ENCODE assay signal across 13 cellular contexts in genomic region chr14:24272442-24272841, GRCh38. TPM values are rescaled to one million over a fixed set of nuclear protein-coding genes. Genes with fewer than 3 reads are reported as not detected.
DNase-seq lines count a peak whose midpoint lies in the region; ATAC-seq, FAIRE-seq and TF ChIP-seq lines count a peak whose summit lies in the region.
"Had no signal": no experiment of that assay in that cellular context is flagged by ENCODE, and none has a peak within 500 bp of the region (broad histone marks: within the 10 kb centered on the region; RNA-seq: fewer than 3 reads in every experiment).

No MANE protein-coding gene starts in this region.

- FAIRE-seq in K562 (lab: Jason Lieb, UNC): peak; percentile 15
- FAIRE-seq: colon, urothelium cell line had no signal

- ATAC-seq in CD4-positive, alpha-beta T cell (ENCODE audit: poor library complexity): no peak
- ATAC-seq in K562 (no peak), natural killer cell (no peak), HG02870 (IDR thresholded peaks at IDR 0.05; ENCODE audit: unreplicated experiment) (no peak)

- intact Hi-C loops in CD4-positive, alpha-beta T cell (cut with DNase I, micrococcal nuclease): loop anchor here (1.0 to 5.0 kb wide), 3 partner anchors 25 to 40 kb away; partner anchors contain the start of genes GMPR2 (in 1 of the 2), LTB4R (in 1 of the 2), LTB4R2 (in 1 of the 2) and NEDD8 (in 1 of the 2)
- intact Hi-C loops in K562 (cut with micrococcal nuclease): no loop called here
- intact Hi-C loops in natural killer cell (cut with micrococcal nuclease): loop anchor here (5.0 kb wide), 2 partner anchors 40 to 400 kb away; partner anchors contain the start of genes GMPR2 and NEDD8

- no peak for TF ChIP-seq EP300 in K562 (IDR thresholded peaks at IDR 0.05; ENCODE audit: low read length)

- peaks cover 2% of the 10 kb centered on the region for H3K9me1 ChIP-seq in K562 (ENCODE audit: control insufficient read depth, insufficient read depth, low read length)

- WGBS in K562 (ENCODE audit: insufficient coverage, low coverage, missing lambda C conversion rate): 32% methylated on average over 3 of the region's 3 CpGs

- no peaks in the 10 kb centered on the region for H3K9me3 ChIP-seq in CD4-positive, alpha-beta T cell (ENCODE audit: control insufficient read depth, low read length)
- H3K9me3 ChIP-seq in Karpas-422 (ENCODE audit: low read length): no peaks in the 10 kb centered on the region
- H3K9me3 ChIP-seq in K562 (replicated peaks; ENCODE audit: control insufficient read depth, insufficient read depth, low read depth, low read length): no peaks in the 10 kb centered on the region
- H3K9me3 ChIP-seq: sigmoid colon had no signal

- H3K9ac ChIP-seq in Karpas-422 (ENCODE audit: low read length) (peak overlapping the region; percentile 86), K562 (ENCODE audit: insufficient read depth in 1 of 2, low read depth in 2 of 2, low read length in 2 of 2) (peak overlapping the region in 1 of 2 experiments; percentile 99; a peak in 1 of 4 replicates)

- in situ Hi-C loops in K562 (cut with MboI): no loop called here

- H4K20me1 ChIP-seq in Karpas-422 (ENCODE audit: insufficient read depth, low read depth, low read length) (no peaks in the 10 kb centered on the region), K562 (replicated peaks; ENCODE audit: control insufficient read depth, insufficient read depth, low read length) (no peaks in the 10 kb centered on the region; the same call in 1 of the 2 replicates)

- no TSS peak for BruUV-seq in K562 (replicated peaks; lab: Mats Ljungman, UMichigan)

- H3K4me1 Mint-ChIP-seq in CD4-positive, alpha-beta T cell (ENCODE audit: low read depth): peaks cover 48% of the 10 kb centered on the region
- H3K4me1 Mint-ChIP-seq in natural killer cell: peaks cover 25% of the 10 kb centered on the region in 2 donors

- H3K27ac ChIP-seq in CD4-positive, alpha-beta T cell (ENCODE audit: low read depth, low read length): peak overlapping the region; percentile 95
- H3K27ac ChIP-seq in Karpas-422 (ENCODE audit: low read length) (peak overlapping the region; percentile 7), K562 (ENCODE audit: extremely low read depth, low read depth, low read length) (no peak overlapping the region)

- H3K4me1 ChIP-seq in Karpas-422 (ENCODE audit: low read length) (peaks cover 42% of the 10 kb centered on the region), K562 (replicated peaks in 1 of 2; ENCODE audit: control insufficient read depth in 2 of 2, insufficient read depth in 2 of 2, low read length in 2 of 2) (peaks cover 26 to 27% of the 10 kb centered on the region in 2 experiments; a peak in 4 of 5 replicates)

- H3K4me3 ChIP-seq in Karpas-422 (ENCODE audit: low read length) (peak overlapping the region; percentile 80), K562 (no peak overlapping the region)

- H2AFZ ChIP-seq in Karpas-422 (ENCODE audit: low read length) (peak overlapping the region; percentile 22; the same call in 1 of the 2 replicates), K562 (ENCODE audit: low read depth, low read length) (peak overlapping the region; percentile 19; the same call in 1 of the 2 replicates)

- H3K27me3 Mint-ChIP-seq in CD4-positive, alpha-beta T cell: no peaks in the 10 kb centered on the region
- H3K27me3 Mint-ChIP-seq in natural killer cell (ENCODE audit: low read depth in 2 of 2): no peaks in the 10 kb centered on the region

- H3K79me2 ChIP-seq in Karpas-422 (ENCODE audit: low read length): peaks cover 26% of the 10 kb centered on the region
- H3K79me2 ChIP-seq in K562 (ENCODE audit: control insufficient read depth, insufficient read depth, low read length): peaks cover 9% of the 10 kb centered on the region; the same call in 1 of the 3 replicates

- no peak for TF ChIP-seq CTCF in CD4-positive, alpha-beta T cell (IDR thresholded peaks at IDR 0.05)
- TF ChIP-seq CTCF in K562 (IDR thresholded peaks at IDR 0.05 in 2 of 3, conservative IDR thresholded peaks at IDR 0.05 in 1 of 3; ENCODE audit: insufficient read depth in 2 of 3, low read depth in 1 of 3, low read length in 3 of 3) (no peak), natural killer cell (IDR thresholded peaks at IDR 0.05) (no peak)

- no peak for DNase-seq in CD4-positive, alpha-beta T cell
- no peak for DNase-seq in Karpas-422
- peak in 1 of 4 experiments; percentile 25 for DNase-seq in K562 (ENCODE audit: extremely low read depth in 1 of 4, low spot score in 3 of 4)
- no peak for DNase-seq in natural killer cell
- DNase-seq in MV-4-11 (lab: John Stamatoyannopoulos, UW): no peak
- no peak for DNase-seq in GM03348 (ENCODE audit: low spot score)
- DNase-seq in SW480 (ENCODE audit: low spot score): no peak
- DNase-seq: DMS 273 treated with DMSO at 0.1 percent for 48 hours, NCI-H774, sigmoid colon had no signal

- H3K27ac Mint-ChIP-seq in CD4-positive, alpha-beta T cell: peak overlapping the region; percentile 97
- peak overlapping the region; percentile 91 to 92 for H3K27ac Mint-ChIP-seq in natural killer cell

- H3K27me3 ChIP-seq in CD4-positive, alpha-beta T cell (ENCODE audit: control insufficient read depth, insufficient read depth, low read length): no peaks in the 10 kb centered on the region
- no peaks in the 10 kb centered on the region for H3K27me3 ChIP-seq in Karpas-422 (ENCODE audit: low read length)
- H3K27me3 ChIP-seq in K562 (ENCODE audit: control insufficient read depth in 2 of 2, insufficient read depth in 2 of 2, low read length in 2 of 2): no peaks in the 10 kb centered on the region
- H3K27me3 ChIP-seq: sigmoid colon had no signal

- TF ChIP-seq POLR2A in K562 (conservative IDR thresholded peaks at IDR 0.05): no peak

- peaks cover 28% of the 10 kb centered on the region for H3K36me3 Mint-ChIP-seq in CD4-positive, alpha-beta T cell (ENCODE audit: low read depth)
- H3K36me3 Mint-ChIP-seq in natural killer cell: peaks cover under 1% of the 10 kb centered on the region

- H3K36me3 ChIP-seq in Karpas-422 (ENCODE audit: insufficient read depth, low read length) (no peaks in the 10 kb centered on the region), K562 (ENCODE audit: control insufficient read depth, insufficient read depth, low read length) (no peaks in the 10 kb centered on the region; the same call in 2 of the 3 replicates)

- CTCF ChIA-PET in CD4-positive, alpha-beta T cell (lab: Charles Lee): interaction anchor here (1.1 to 2.9 kb wide), 7 partner anchors 25 to 159 kb away, joined by 4 to 20 read pairs (median 11); partner anchors contain the start of genes IRF9, MDP1, PSME1 and TINF2
- CTCF ChIA-PET in K562 (lab: Yijun Ruan, JAX; ENCODE audit: low intra/inter-chr PET ratio): no interaction called here

- TF ChIP-seq RAD21 in K562 (CRISPR knock-in tag; conservative IDR thresholded peaks at IDR 0.05 in 1 of 2, IDR thresholded peaks at IDR 0.05 in 1 of 2): no peak

- peak overlapping the region; percentile 96 for H3K4me2 ChIP-seq in Karpas-422 (ENCODE audit: low read depth, low read length, poor library complexity, severe bottlenecking)
- H3K4me2 ChIP-seq in K562 (ENCODE audit: insufficient read depth, low read length): peak overlapping the region; percentile 92

- POLR2A ChIA-PET in CD4-positive, alpha-beta T cell (lab: Charles Lee): interaction anchor here (0.6 to 4.0 kb wide), 9 partner anchors 26 to 952 kb away, joined by 3 to 134 read pairs (median 15); partner anchors contain the start of genes CBLN3, IPO4, IRF9 and KHNYN
- POLR2A ChIA-PET in K562 (lab: Yijun Ruan, JAX): interaction anchor here (0.6 to 1.2 kb wide), 3 partner anchors 10 to 136 kb away, joined by 3 to 5 read pairs (median 5); partner anchors contain the start of gene CHMP4A

- no peaks in the 10 kb centered on the region for H3K9me3 Mint-ChIP-seq in CD4-positive, alpha-beta T cell
- no peaks in the 10 kb centered on the region for H3K9me3 Mint-ChIP-seq in natural killer cell

- H3K9me2 ChIP-seq in Karpas-422 (replicated peaks; ENCODE audit: insufficient read depth, low read length): no peaks in the 10 kb centered on the region

- peak overlapping the region; percentile 87 for H3K4me3 Mint-ChIP-seq in CD4-positive, alpha-beta T cell
- peak overlapping the region; percentile 94 for H3K4me3 Mint-ChIP-seq in natural killer cell

RNA-seq across cellular contexts. Expression of gene RABGGTA, which starts 1.0 kb away (rescaled TPM):
- total RNA-seq in CD4-positive, alpha-beta T cell: 10 to 100 TPM; 52.3 to 55.2 TPM
- 45.1 and 64.1 TPM in 2 replicates for total RNA-seq in Karpas-422 (2014; rRNA removed; shearing (Covaris generic); ENCODE audit: low replicate concordance)
- 42.3 and 150 TPM in 2 replicates for total RNA-seq in K562 (2011; cell fraction: chromatin; rRNA removed; ENCODE audit: low replicate concordance)
- 101 TPM in 2 replicates for total RNA-seq in K562 (2011; cell fraction: nucleolus; rRNA removed)
- 64.9 and 65.0 TPM in 2 replicates for total RNA-seq in K562 (2011; cell fraction: nucleoplasm; rRNA removed)
- total RNA-seq in K562 (2014; rRNA removed): 15.9 and 18.7 TPM in 2 replicates
- 4.2 and 4.5 TPM in 2 replicates for total RNA-seq in K562 (2014; rRNA removed; fragmentation: Illumina TruSeq; extraction: Trizol)
- 8.8 and 9.4 TPM in 2 replicates for total RNA-seq in K562 (2015; rRNA removed; fragmentation: Illumina TruSeq; extraction: Trizol)
- 19.2 and 21.0 TPM in 2 replicates for total RNA-seq in K562 (2021)
- polyA plus RNA-seq in K562 (2011; rRNA removed): 9.6 and 30.0 TPM in 2 replicates
- polyA plus RNA-seq in K562 (2011; cell fraction: cytosol; rRNA removed): 22.7 and 32.3 TPM in 2 replicates
- polyA plus RNA-seq in K562 (2011; cell fraction: nucleus; rRNA removed): 122 and 134 TPM in 2 replicates
- 16.4 and 32.0 TPM in 2 replicates for polyA plus RNA-seq in K562 (2012)
- polyA plus RNA-seq in K562 (2014; fragmentation: Illumina TruSeq; extraction: Trizol): 15.4 and 18.1 TPM in 2 replicates
- 10 to 100 TPM; 20.3 to 24.2 TPM for polyA plus RNA-seq in K562 (2014; fragmentation: Nextera tagmentation; extraction: Ambion mirVana)
- polyA plus RNA-seq in K562 (2014; rRNA removed): 15.5 and 16.5 TPM in 2 replicates
- polyA minus RNA-seq in K562 (2011; rRNA and poly(A)+ RNA removed): 13.1 and 19.4 TPM in 2 replicates
- 18.9 and 20.4 TPM in 2 replicates for polyA minus RNA-seq in K562 (2011; cell fraction: cytosol; rRNA and poly(A)+ RNA removed)
- polyA minus RNA-seq in K562 (2011; cell fraction: nucleus; rRNA and poly(A)+ RNA removed): 40.7 and 53.3 TPM in 2 replicates
- 10 to 100 TPM; 72.9 to 95.1 (median 88.5) TPM for total RNA-seq in natural killer cell

RNA-seq across cellular contexts. Expression of gene TGM1, which starts 9.5 kb away (rescaled TPM):
- total RNA-seq in CD4-positive, alpha-beta T cell: 1 to 10 TPM; 3.5 to 3.9 TPM
- 1.3 and 5.2 TPM in 2 replicates for total RNA-seq in Karpas-422 (2014; rRNA removed; shearing (Covaris generic); ENCODE audit: low replicate concordance)
- 12.3 and 30.0 TPM in 2 replicates for total RNA-seq in K562 (2011; cell fraction: chromatin; rRNA removed; ENCODE audit: low replicate concordance)
- total RNA-seq in K562 (2011; cell fraction: nucleolus; rRNA removed): 15.0 and 17.6 TPM in 2 replicates
- 9.9 and 10.5 TPM in 2 replicates for total RNA-seq in K562 (2011; cell fraction: nucleoplasm; rRNA removed)
- 1.0 and 1.7 TPM in 2 replicates for total RNA-seq in K562 (2014; rRNA removed)
- total RNA-seq in K562 (2014; rRNA removed; fragmentation: Illumina TruSeq; extraction: Trizol): 0.19 and 0.29 TPM in 2 replicates
- 0.40 and 0.45 TPM in 2 replicates for total RNA-seq in K562 (2015; rRNA removed; fragmentation: Illumina TruSeq; extraction: Trizol)
- 0.63 and 2.4 TPM in 2 replicates for total RNA-seq in K562 (2021)
- 1.0 and 2.1 TPM in 2 replicates for polyA plus RNA-seq in K562 (2011; rRNA removed)
- polyA plus RNA-seq in K562 (2011; cell fraction: cytosol; rRNA removed): 1.5 and 2.1 TPM in 2 replicates
- 18.7 and 21.7 TPM in 2 replicates for polyA plus RNA-seq in K562 (2011; cell fraction: nucleus; rRNA removed)
- 0.61 and 1.5 TPM in 2 replicates for polyA plus RNA-seq in K562 (2012)
- 0.83 and 0.88 TPM in 2 replicates for polyA plus RNA-seq in K562 (2014; fragmentation: Illumina TruSeq; extraction: Trizol)
- under 1 TPM; 0.13 to 0.20 TPM for polyA plus RNA-seq in K562 (2014; fragmentation: Nextera tagmentation; extraction: Ambion mirVana)
- 0.76 and 4.4 TPM in 2 replicates for polyA plus RNA-seq in K562 (2014; rRNA removed)
- polyA minus RNA-seq in K562 (2011; rRNA and poly(A)+ RNA removed): 0.28 and 0.66 TPM in 2 replicates
- polyA minus RNA-seq in K562 (2011; cell fraction: cytosol; rRNA and poly(A)+ RNA removed): not detected in 2 replicates
- 3.5 and 3.7 TPM in 2 replicates for polyA minus RNA-seq in K562 (2011; cell fraction: nucleus; rRNA and poly(A)+ RNA removed)
- 1 to 10 TPM; 1.7 to 4.9 (median 4.7) TPM for total RNA-seq in natural killer cell

RNA-seq across cellular contexts. Expression of gene DHRS1, which starts 27.1 kb away (rescaled TPM):
- 10 to 100 TPM; 21.5 to 23.5 TPM for total RNA-seq in CD4-positive, alpha-beta T cell
- 27.1 and 35.9 TPM in 2 replicates for total RNA-seq in Karpas-422 (2014; rRNA removed; shearing (Covaris generic); ENCODE audit: low replicate concordance)
- 37.2 and 51.5 TPM in 2 replicates for total RNA-seq in K562 (2011; cell fraction: chromatin; rRNA removed; ENCODE audit: low replicate concordance)
- 36.6 and 41.2 TPM in 2 replicates for total RNA-seq in K562 (2011; cell fraction: nucleolus; rRNA removed)
- 36.5 and 42.4 TPM in 2 replicates for total RNA-seq in K562 (2011; cell fraction: nucleoplasm; rRNA removed)
- total RNA-seq in K562 (2014; rRNA removed): 7.3 and 9.3 TPM in 2 replicates
- 5.7 and 8.2 TPM in 2 replicates for total RNA-seq in K562 (2014; rRNA removed; fragmentation: Illumina TruSeq; extraction: Trizol)
- 9.5 and 9.7 TPM in 2 replicates for total RNA-seq in K562 (2015; rRNA removed; fragmentation: Illumina TruSeq; extraction: Trizol)
- 17.8 and 21.1 TPM in 2 replicates for total RNA-seq in K562 (2021)
- polyA plus RNA-seq in K562 (2011; rRNA removed): 12.7 and 19.8 TPM in 2 replicates
- polyA plus RNA-seq in K562 (2011; cell fraction: cytosol; rRNA removed): 41.2 and 42.4 TPM in 2 replicates
- 124 and 145 TPM in 2 replicates for polyA plus RNA-seq in K562 (2011; cell fraction: nucleus; rRNA removed)
- 19.5 and 28.4 TPM in 2 replicates for polyA plus RNA-seq in K562 (2012)
- polyA plus RNA-seq in K562 (2014; fragmentation: Illumina TruSeq; extraction: Trizol): 16.8 and 19.3 TPM in 2 replicates
- polyA plus RNA-seq in K562 (2014; fragmentation: Nextera tagmentation; extraction: Ambion mirVana): 10 to 100 TPM; 32.2 to 33.6 TPM
- 13.3 and 14.6 TPM in 2 replicates for polyA plus RNA-seq in K562 (2014; rRNA removed)
- polyA minus RNA-seq in K562 (2011; rRNA and poly(A)+ RNA removed): 20.2 and 23.5 TPM in 2 replicates
- polyA minus RNA-seq in K562 (2011; cell fraction: cytosol; rRNA and poly(A)+ RNA removed): 10.8 and 14.4 TPM in 2 replicates
- polyA minus RNA-seq in K562 (2011; cell fraction: nucleus; rRNA and poly(A)+ RNA removed): 14.4 and 17.9 TPM in 2 replicates
- total RNA-seq in natural killer cell: 10 to 100 TPM; 39.8 to 59.0 (median 43.3) TPM

RNA-seq across cellular contexts. Expression of gene NOP9, which starts 27.2 kb away (rescaled TPM):
- total RNA-seq in CD4-positive, alpha-beta T cell: 10 to 100 TPM; 25.9 to 27.5 TPM
- 42.0 and 44.7 TPM in 2 replicates for total RNA-seq in Karpas-422 (2014; rRNA removed; shearing (Covaris generic); ENCODE audit: low replicate concordance)
- total RNA-seq in K562 (2011; cell fraction: chromatin; rRNA removed; ENCODE audit: low replicate concordance): 50.7 and 102 TPM in 2 replicates
- 45.0 and 47.0 TPM in 2 replicates for total RNA-seq in K562 (2011; cell fraction: nucleolus; rRNA removed)
- total RNA-seq in K562 (2011; cell fraction: nucleoplasm; rRNA removed): 49.6 and 66.3 TPM in 2 replicates
- total RNA-seq in K562 (2014; rRNA removed) (15.0 and 19.9 TPM in 2 replicates), K562 (2014; rRNA removed; fragmentation: Illumina TruSeq; extraction: Trizol) (16.7 and 17.8 TPM in 2 replicates), K562 (2015; rRNA removed; fragmentation: Illumina TruSeq; extraction: Trizol) (16.7 and 18.2 TPM in 2 replicates), K562 (2021) (25.0 and 27.9 TPM in 2 replicates), natural killer cell (10 to 100 TPM; 34.9 to 47.8 (median 39.2) TPM)
- polyA plus RNA-seq in K562 (2011; rRNA removed) (10.6 and 11.8 TPM in 2 replicates), K562 (2014; fragmentation: Illumina TruSeq; extraction: Trizol) (19.6 and 20.7 TPM in 2 replicates), K562 (2014; fragmentation: Nextera tagmentation; extraction: Ambion mirVana) (1 to 10 TPM; 1.0 to 1.2 TPM), K562 (2014; rRNA removed) (15.1 and 15.5 TPM in 2 replicates)
- 13.3 and 16.7 TPM in 2 replicates for polyA plus RNA-seq in K562 (2011; cell fraction: cytosol; rRNA removed)
- polyA plus RNA-seq in K562 (2011; cell fraction: nucleus; rRNA removed): 37.6 and 66.7 TPM in 2 replicates
- polyA plus RNA-seq in K562 (2012): 15.3 and 17.2 TPM in 2 replicates
- polyA minus RNA-seq in K562 (2011; rRNA and poly(A)+ RNA removed): 18.8 and 21.4 TPM in 2 replicates
- polyA minus RNA-seq in K562 (2011; cell fraction: cytosol; rRNA and poly(A)+ RNA removed): 14.5 and 18.1 TPM in 2 replicates
- 24.8 and 27.7 TPM in 2 replicates for polyA minus RNA-seq in K562 (2011; cell fraction: nucleus; rRNA and poly(A)+ RNA removed)

RNA-seq across cellular contexts. Expression of gene TINF2, which starts 30.0 kb away (rescaled TPM):
- 100 to 1,000 TPM; 110 to 113 TPM for total RNA-seq in CD4-positive, alpha-beta T cell
- total RNA-seq in Karpas-422 (2014; rRNA removed; shearing (Covaris generic); ENCODE audit: low replicate concordance): 81.1 and 104 TPM in 2 replicates
- total RNA-seq in K562 (2011; cell fraction: chromatin; rRNA removed; ENCODE audit: low replicate concordance): 21.0 and 30.8 TPM in 2 replicates
- total RNA-seq in K562 (2011; cell fraction: nucleolus; rRNA removed): 23.3 and 23.8 TPM in 2 replicates
- total RNA-seq in K562 (2011; cell fraction: nucleoplasm; rRNA removed): 18.8 and 21.9 TPM in 2 replicates
- total RNA-seq in K562 (2014; rRNA removed) (13.8 and 19.3 TPM in 2 replicates), K562 (2014; rRNA removed; fragmentation: Illumina TruSeq; extraction: Trizol) (20.2 and 21.5 TPM in 2 replicates), K562 (2015; rRNA removed; fragmentation: Illumina TruSeq; extraction: Trizol) (18.6 and 19.0 TPM in 2 replicates), K562 (2021) (20.9 and 24.1 TPM in 2 replicates), natural killer cell (100 to 1,000 TPM; 158 to 269 (median 176) TPM)
- polyA plus RNA-seq in K562 (2011; rRNA removed) (15.6 and 18.5 TPM in 2 replicates), K562 (2014; fragmentation: Illumina TruSeq; extraction: Trizol) (31.5 and 33.8 TPM in 2 replicates), K562 (2014; fragmentation: Nextera tagmentation; extraction: Ambion mirVana) (10 to 100 TPM in 1 of 2 experiments, 1 to 10 TPM in 1; 9.7 to 11.3 TPM), K562 (2014; rRNA removed) (12.0 and 14.9 TPM in 2 replicates)
- 13.3 and 15.7 TPM in 2 replicates for polyA plus RNA-seq in K562 (2011; cell fraction: cytosol; rRNA removed)
- polyA plus RNA-seq in K562 (2011; cell fraction: nucleus; rRNA removed): 29.9 and 31.3 TPM in 2 replicates
- 21.8 and 23.9 TPM in 2 replicates for polyA plus RNA-seq in K562 (2012)
- 8.1 and 9.1 TPM in 2 replicates for polyA minus RNA-seq in K562 (2011; rRNA and poly(A)+ RNA removed)
- polyA minus RNA-seq in K562 (2011; cell fraction: cytosol; rRNA and poly(A)+ RNA removed): 5.2 and 5.6 TPM in 2 replicates
- polyA minus RNA-seq in K562 (2011; cell fraction: nucleus; rRNA and poly(A)+ RNA removed): 11.3 and 14.3 TPM in 2 replicates
